In genomic region chr13:102141625-102142472, GRCh38 we compare ENCODE assay signal across 8 cellular contexts.
DNase-seq lines count a peak whose midpoint lies in the region; ATAC-seq, FAIRE-seq and TF ChIP-seq lines count a peak whose summit lies in the region.

No MANE protein-coding gene starts in this region.

- H3K27me3 ChIP-seq in BE2C (no peaks in the 10 kb centered on the region), foreskin keratinocyte (no peaks in the 10 kb centered on the region), transverse colon (no peaks in the 10 kb centered on the region)

- WGBS in transverse colon (ENCODE audit: low coverage in 1 of 2), 2 donors = 31 to 34% methylated on average over 4 of the region's 4 CpGs

- peak; percentile 84 for TF ChIP-seq CTCF in BE2C (IDR thresholded peaks at IDR 0.05; ENCODE audit: low read depth, low read length)
- TF ChIP-seq CTCF in foreskin keratinocyte (conservative IDR thresholded peaks at IDR 0.05) = peak; percentile 80
- TF ChIP-seq CTCF in transverse colon (IDR thresholded peaks at IDR 0.05) = peak; percentile 48 to 58 (median 54)

- H3K27ac ChIP-seq in foreskin keratinocyte (no peak overlapping the region), transverse colon (no peak overlapping the region)

- peak; percentile 52 for FAIRE-seq in RCC 7860 (lab: Jason Lieb, UNC)

- peaks cover 58% of the 10 kb centered on the region for H3K4me1 ChIP-seq in BE2C
- no peaks in the 10 kb centered on the region for H3K4me1 ChIP-seq in foreskin keratinocyte
- H3K4me1 ChIP-seq in transverse colon = no peaks in the 10 kb centered on the region

- H3K9me3 ChIP-seq in BE2C = no peaks in the 10 kb centered on the region; the same call in 1 of the 2 replicates
- H3K9me3 ChIP-seq in transverse colon = no peaks in the 10 kb centered on the region

- in situ Hi-C loops in transverse colon (cut with MboI; ENCODE audit: low pct_ligation_motif_present in 1 of 4, low pct_unique_long_range_greater_than_20kb in 1 of 4, low sequenced_read_pairs in 3 of 4) = no loop called here

- intact Hi-C loops in transverse colon (cut with DNase I; ENCODE audit: low total_unique reads) = no loop called here

- H3K4me3 ChIP-seq in BE2C (ENCODE audit: low read depth, low read length) (no peak overlapping the region), transverse colon (no peak overlapping the region)

- peak; percentile 62 for ATAC-seq in foreskin keratinocyte
- no peak for ATAC-seq in HG03025 (IDR thresholded peaks at IDR 0.05; ENCODE audit: low FRiP score, unreplicated experiment)
- ATAC-seq in HG03432 (IDR thresholded peaks at IDR 0.05; ENCODE audit: unreplicated experiment) = no peak

- no peaks in the 10 kb centered on the region; the same call in 1 of the 2 replicates for H3K36me3 ChIP-seq in BE2C
- no peaks in the 10 kb centered on the region for H3K36me3 ChIP-seq in transverse colon

- no peak for TF ChIP-seq EP300 in transverse colon (IDR thresholded peaks at IDR 0.05; ENCODE audit: low read depth)

- DNase-seq in BE2C (no peak), HCEC 1CT (peak; percentile 47), RCC 7860 (ENCODE audit: low spot score) (no peak), foreskin keratinocyte (peak in 1 of 2 donors; percentile 26), transverse colon (no peak)
- DNase-seq in activated CD4-positive, alpha-beta T cell treated with anti-CD3 and anti-CD28 coated beads, Interleukin-2, amount 50 U/mL, for 48 hours = no peak

- TF ChIP-seq POLR2A in transverse colon (IDR thresholded peaks at IDR 0.05) = no peak
